In the genomic region with DNA sequence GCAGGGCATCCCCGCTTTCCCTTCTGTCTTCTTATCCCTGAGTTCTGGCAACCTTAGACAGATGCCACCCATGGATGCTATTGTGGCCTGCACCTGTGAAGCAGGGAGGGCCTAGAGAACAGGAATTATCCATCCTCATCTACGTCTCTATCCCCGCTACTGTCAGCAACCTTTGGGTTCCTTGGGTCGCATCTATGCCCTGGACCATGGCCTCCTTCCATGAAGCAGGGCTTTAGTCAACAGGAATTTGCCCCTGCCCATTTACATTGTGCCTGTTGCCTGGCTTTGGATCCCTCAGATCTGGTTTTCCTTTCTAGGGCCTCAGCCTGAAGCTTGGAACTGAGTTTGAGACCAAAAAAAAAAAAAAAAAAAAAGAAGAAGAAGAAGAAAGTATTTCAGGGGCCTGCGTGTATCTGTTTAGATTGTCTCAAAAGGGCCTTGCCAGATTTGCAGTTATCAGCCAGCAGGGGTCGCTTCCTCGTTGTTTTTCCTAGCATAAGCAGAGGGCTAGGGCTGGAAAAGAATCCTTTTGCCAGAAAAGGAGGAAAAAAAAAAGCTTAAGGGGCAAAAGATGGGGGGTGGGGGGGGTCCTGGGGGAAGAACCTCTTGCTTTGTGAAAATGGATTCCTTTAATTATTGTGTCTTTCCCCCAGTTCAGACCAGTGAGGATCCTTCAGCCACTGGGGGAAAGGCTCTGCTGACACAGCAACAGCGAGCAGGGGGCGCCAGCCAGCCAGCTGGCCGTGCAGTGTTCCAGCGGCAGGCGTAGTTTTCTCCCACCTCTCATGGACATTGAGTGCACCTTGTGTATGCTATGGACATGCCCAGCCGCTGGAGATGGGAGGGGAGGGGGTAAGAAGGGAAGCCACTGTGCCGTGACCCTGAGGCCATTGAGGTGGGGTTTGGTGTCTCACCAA, we compare ENCODE assay signal across 8 cellular contexts.
DNase-seq lines count a peak whose midpoint lies in the region; ATAC-seq, FAIRE-seq and TF ChIP-seq lines count a peak whose summit lies in the region.

No MANE protein-coding gene starts in this region.

- H3K9me3 Mint-ChIP-seq in nephron, result peaks cover 6% of the 10 kb centered on the region

- BruUV-seq in HCT116 (replicated peaks; lab: Mats Ljungman, UMichigan) (no TSS peak), PC-9 (replicated peaks; lab: Mats Ljungman, UMichigan) (no TSS peak), endothelial cell of umbilical vein (replicated peaks; lab: Mats Ljungman, UMichigan) (no TSS peak)

- H3K4me1 Mint-ChIP-seq in nephron, result no peaks in the 10 kb centered on the region

- H3K27ac ChIP-seq in HCT116 (ENCODE audit: low read depth, low read length) (no peak overlapping the region), PC-9 (no peak overlapping the region), endothelial cell of umbilical vein (ENCODE audit: insufficient read depth, low read depth, low read length) (no peak overlapping the region)

- H3K9ac ChIP-seq in HCT116 (ENCODE audit: low read length) (no peak overlapping the region), endothelial cell of umbilical vein (replicated peaks; ENCODE audit: extremely low read depth, insufficient read depth, low read length) (no peak overlapping the region)

- H3K4me2 ChIP-seq in HCT116 (ENCODE audit: low read length), result no peak overlapping the region
- no peak overlapping the region for H3K4me2 ChIP-seq in PC-9
- no peak overlapping the region for H3K4me2 ChIP-seq in endothelial cell of umbilical vein (ENCODE audit: insufficient read depth, low read length)

- peak; percentile 59 for TF ChIP-seq RAD21 in HCT116 (IDR thresholded peaks at IDR 0.05; ENCODE audit: low read depth)

- H3K9me3 ChIP-seq in HCT116 (ENCODE audit: control insufficient read depth in 1 of 2, insufficient read depth in 1 of 2, low read depth in 1 of 2, low read length in 2 of 2) (no peaks in the 10 kb centered on the region; a peak in 1 of 4 replicates), PC-9 (ENCODE audit: insufficient read depth, low read depth) (no peaks in the 10 kb centered on the region), endothelial cell of umbilical vein (replicated peaks; ENCODE audit: control insufficient read depth, insufficient read depth, low read length) (no peaks in the 10 kb centered on the region)

- H3K4me3 ChIP-seq in HCT116 (replicated peaks in 1 of 2; ENCODE audit: low read depth in 1 of 2, low read length in 2 of 2) (no peak overlapping the region), PC-9 (no peak overlapping the region), endothelial cell of umbilical vein (replicated peaks in 1 of 3; ENCODE audit: insufficient read depth in 1 of 3, low read depth in 1 of 3, low read length in 3 of 3) (no peak overlapping the region)

- H3K79me2 ChIP-seq in HCT116 (ENCODE audit: insufficient read depth, low read length) (no peaks in the 10 kb centered on the region), PC-9 (ENCODE audit: low read depth) (no peaks in the 10 kb centered on the region), endothelial cell of umbilical vein (ENCODE audit: control insufficient read depth, insufficient read depth, low read length) (no peaks in the 10 kb centered on the region)

- no peaks in the 10 kb centered on the region for H3K9me1 ChIP-seq in endothelial cell of umbilical vein (replicated peaks; ENCODE audit: control insufficient read depth, extremely low read depth, insufficient read depth, low read length)

- TF ChIP-seq CTCF in HCT116 (IDR thresholded peaks at IDR 0.05 in 2 of 3, conservative IDR thresholded peaks at IDR 0.05 in 1 of 3; ENCODE audit: borderline replicate concordance in 1 of 3, insufficient read depth in 1 of 3, low read depth in 2 of 3, low read length in 2 of 3), result peak; percentile 59 to 66 (median 63)
- peak; percentile 67 for TF ChIP-seq CTCF in PC-9 (conservative IDR thresholded peaks at IDR 0.05)
- TF ChIP-seq CTCF in endothelial cell of umbilical vein (IDR thresholded peaks at IDR 0.05; ENCODE audit: extremely low read depth in 1 of 2, insufficient read depth in 1 of 2, low read depth in 1 of 2, low read length in 2 of 2), result peak; percentile 45 to 51
- peak; percentile 43 to 62 (median 61) for TF ChIP-seq CTCF in nephron (IDR thresholded peaks at IDR 0.05; ENCODE audit: unreplicated experiment in 3 of 3)

- ATAC-seq in HCT116 (peak; percentile 89), HG02840 (IDR thresholded peaks at IDR 0.05; ENCODE audit: low FRiP score, unreplicated experiment) (no peak), HG03521 (IDR thresholded peaks at IDR 0.05; ENCODE audit: unreplicated experiment) (no peak)

- H3K27me3 ChIP-seq in HCT116 (ENCODE audit: insufficient read depth, low read length) (no peaks in the 10 kb centered on the region), PC-9 (ENCODE audit: insufficient read depth, low read depth) (no peaks in the 10 kb centered on the region), endothelial cell of umbilical vein (ENCODE audit: control insufficient read depth in 2 of 2, insufficient read depth in 2 of 2, low read length in 2 of 2) (peaks cover 9 to 17% of the 10 kb centered on the region in 2 experiments)

- no peak overlapping the region for H2AFZ ChIP-seq in HCT116 (ENCODE audit: low read depth, low read length, poor library complexity, severe bottlenecking)
- H2AFZ ChIP-seq in PC-9, result no peak overlapping the region
- H2AFZ ChIP-seq in endothelial cell of umbilical vein (ENCODE audit: low read depth, low read length), result no peak overlapping the region

- DNase-seq in AG20443 (ENCODE audit: low spot score), result peak; percentile 67
- peak; percentile 39 for DNase-seq in HCT116 (ENCODE audit: low read depth, low spot score)
- DNase-seq in PC-9, result peak in 1 of 2 experiments; percentile 34
- DNase-seq in endothelial cell of umbilical vein (ENCODE audit: low read depth, low spot score), result peak; percentile 54
- no peak for DNase-seq in KG1 (lab: John Stamatoyannopoulos, UW)

- H3F3A ChIP-seq in PC-9 (ENCODE audit: insufficient read depth, low read depth), result no peaks in the 10 kb centered on the region

- H3K9me2 ChIP-seq in HCT116 (ENCODE audit: insufficient read depth) (no peaks in the 10 kb centered on the region), PC-9 (ENCODE audit: insufficient read depth) (no peaks in the 10 kb centered on the region)

- no peaks in the 10 kb centered on the region for H3K36me3 ChIP-seq in HCT116 (ENCODE audit: control insufficient read depth in 1 of 2, insufficient read depth in 2 of 2, low read length in 2 of 2)
- no peaks in the 10 kb centered on the region for H3K36me3 ChIP-seq in PC-9 (ENCODE audit: low read depth)
- H3K36me3 ChIP-seq in endothelial cell of umbilical vein (ENCODE audit: control insufficient read depth in 2 of 2, extremely low read depth in 1 of 2, insufficient read depth in 2 of 2, low read length in 2 of 2), result no peaks in the 10 kb centered on the region

- no peak overlapping the region for H3K27ac Mint-ChIP-seq in nephron

- CTCF ChIA-PET in HCT116 (lab: Charles Lee) (interaction anchor here (0.7 to 1.1 kb wide), 6 partner anchors 9 to 144 kb away, joined by 3 to 4 read pairs (median 3); no protein-coding TSS in a partner anchor), PC-9 (lab: Charles Lee) (interaction anchor here (0.5 to 0.8 kb wide), 4 partner anchors 13 to 598 kb away, joined by 3 to 5 read pairs (median 4); no protein-coding TSS in a partner anchor), endothelial cell of umbilical vein (lab: Charles Lee) (interaction anchor here (0.6 to 2.6 kb wide), 27 partner anchors 9 to 1298 kb away, joined by 3 to 26 read pairs (median 4); a partner anchor contains a TSS)

- H3K4me1 ChIP-seq in HCT116 (ENCODE audit: control insufficient read depth in 1 of 2, insufficient read depth in 2 of 2, low read length in 2 of 2) (no peaks in the 10 kb centered on the region), PC-9 (replicated peaks; ENCODE audit: insufficient read depth) (no peaks in the 10 kb centered on the region), endothelial cell of umbilical vein (ENCODE audit: control insufficient read depth, extremely low read depth, insufficient read depth, low read length) (no peaks in the 10 kb centered on the region)

- FAIRE-seq in endothelial cell of umbilical vein (lab: Jason Lieb, UNC), result peak; percentile 62

- POLR2A ChIA-PET in HCT116 (lab: Charles Lee) (no interaction called here), PC-9 (lab: Charles Lee; ENCODE audit: unreplicated experiment) (no interaction called here), endothelial cell of umbilical vein (lab: Charles Lee) (no interaction called here)

- H4K20me1 ChIP-seq in HCT116 (ENCODE audit: insufficient read depth), result no peaks in the 10 kb centered on the region
- no peaks in the 10 kb centered on the region for H4K20me1 ChIP-seq in PC-9 (ENCODE audit: insufficient read depth)
- H4K20me1 ChIP-seq in endothelial cell of umbilical vein (replicated peaks; ENCODE audit: control insufficient read depth, extremely low read depth, insufficient read depth, low read length), result no peaks in the 10 kb centered on the region

- TF ChIP-seq POLR2A in HCT116 (IDR thresholded peaks at IDR 0.05; ENCODE audit: borderline replicate concordance, extremely low read depth, insufficient read depth, insufficient read length) (no peak), endothelial cell of umbilical vein (IDR thresholded peaks at IDR 0.05; ENCODE audit: low read depth, low read length) (no peak)

- H3K36me3 Mint-ChIP-seq in nephron (ENCODE audit: low read depth), result no peaks in the 10 kb centered on the region

- intact Hi-C loops in HCT116 (cut with micrococcal nuclease) (loop anchor here (1.0 kb wide), 1 partner anchor 143 kb away; no protein-coding TSS in a partner anchor), PC-9 (cut with micrococcal nuclease; ENCODE audit: unreplicated experiment) (loop anchor here (2.0 kb wide), 1 partner anchor 143 kb away; no protein-coding TSS in a partner anchor), endothelial cell of umbilical vein (cut with micrococcal nuclease) (loop anchor here (1.0 kb wide), 2 partner anchors 112 to 143 kb away; no protein-coding TSS in a partner anchor)

- RAD21 ChIA-PET in HCT116 (lab: Charles Lee; ENCODE audit: low non-redundant PET in 1 of 2, low total read pairs in 2 of 2, uncharacterized antibody in 2 of 2, unreplicated experiment in 2 of 2), result interaction anchor here in 1 of 2 experiments (0.6 to 0.7 kb wide), 2 partner anchors 150 to 161 kb away, joined by 4 read pairs; no protein-coding TSS in a partner anchor

- peaks cover 9% of the 10 kb centered on the region for H3K27me3 Mint-ChIP-seq in nephron (ENCODE audit: low read depth)

- H3K4me3 Mint-ChIP-seq in nephron, result no peak overlapping the region

- dilution Hi-C loops in endothelial cell of umbilical vein (cut with MboI; ENCODE audit: extremely low pct_ligation_motif_present, low sequenced_read_pairs), result no loop called here

TF ChIP-seq in HCT116, 20 proteins besides CTCF, POLR2A, EP300 and RAD21 (continues in another document):
- TF ChIP-seq, protein P1, sequence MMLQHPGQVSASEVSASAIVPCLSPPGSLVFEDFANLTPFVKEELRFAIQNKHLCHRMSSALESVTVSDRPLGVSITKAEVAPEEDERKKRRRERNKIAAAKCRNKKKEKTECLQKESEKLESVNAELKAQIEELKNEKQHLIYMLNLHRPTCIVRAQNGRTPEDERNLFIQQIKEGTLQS (IDR thresholded peaks at IDR 0.05), result no peak

TF ChIP-seq in endothelial cell of umbilical vein, 7 proteins besides CTCF, POLR2A, EP300 and RAD21 (continues in another document):
- TF ChIP-seq FOS (IDR thresholded peaks at IDR 0.05; ENCODE audit: borderline replicate concordance, insufficient read depth, low read length) (no peak), JUN (IDR thresholded peaks at IDR 0.05; ENCODE audit: borderline replicate concordance, insufficient read depth, insufficient read length, low read depth) (no peak)
